ENCODE assay signal across 8 cellular contexts in the genomic region with DNA sequence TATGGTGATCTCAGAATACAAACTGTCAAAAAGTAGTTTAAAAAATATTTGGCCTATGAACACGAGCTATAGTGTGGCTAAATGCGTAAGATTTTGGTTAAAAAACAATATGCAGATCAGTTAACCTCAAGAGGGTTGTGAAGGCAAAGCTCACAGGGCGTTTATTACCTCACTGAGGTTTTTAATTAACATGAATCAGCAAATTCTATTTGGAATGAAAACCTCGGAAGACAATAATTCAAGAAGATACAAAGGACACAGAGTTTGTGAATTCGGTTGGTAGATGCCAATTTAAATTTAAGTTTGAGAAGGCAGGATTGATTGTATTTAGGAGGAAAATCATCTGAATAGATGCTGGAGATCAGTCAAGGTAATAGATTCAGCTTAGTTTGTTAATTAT.
"Had no signal": no experiment of that assay in that cellular context is flagged by ENCODE, and none has a peak within 500 bp of the region (broad histone marks: within the 10 kb centered on the region; RNA-seq: fewer than 3 reads in every experiment).

No MANE protein-coding gene starts in this region.

- H3K4me1 Mint-ChIP-seq: IgD-negative memory B cell had no signal

- DNase-seq: GM23248, H9, HCEC 1CT, KG1 had no signal

- H2AFZ ChIP-seq: GM23248 had no signal

- H3K9ac ChIP-seq: GM23248 had no signal

- H3K4me3 ChIP-seq: GM23248 had no signal

- H3K27me3 Mint-ChIP-seq: IgD-negative memory B cell had no signal

- H3K4me3 Mint-ChIP-seq: H9, IgD-negative memory B cell had no signal

- FAIRE-seq: H1, H54 had no signal

- H3K36me3 Mint-ChIP-seq: IgD-negative memory B cell had no signal

- H3K27ac Mint-ChIP-seq: H9, IgD-negative memory B cell had no signal

- H3K27ac ChIP-seq: GM23248, HL-60 had no signal
